In genomic region chr10:68598978-68599753, GRCh38 we compare ENCODE assay signal across 8 cellular contexts. TPM values are rescaled to one million over a fixed set of nuclear protein-coding genes. Genes with fewer than 3 reads are reported as not detected.
A peak's percentile ranks its signal among the peaks of the same experiment; 100 is the strongest.
DNase-seq lines count a peak whose midpoint lies in the region; ATAC-seq, FAIRE-seq and TF ChIP-seq lines count a peak whose summit lies in the region.

No MANE protein-coding gene starts in this region.

- no peak for FAIRE-seq in kidney (lab: Jason Lieb, UNC)

- intact Hi-C loops in body of pancreas (cut with DNase I) (no loop called here), kidney (cut with DNase I) (no loop called here)

- CTCF ChIA-PET in CD8-positive, alpha-beta memory T cell (lab: Charles Lee): interaction anchor here (2.5 kb wide), 1 partner anchor 49 kb away, joined by 7 read pairs; no protein-coding TSS in a partner anchor
- CTCF ChIA-PET in activated CD4-positive, alpha-beta memory T cell treated with anti-CD3 and anti-CD28 coated beads, Interleukin-2, amount 10 ng/mL, durations not matched to agents 7 days and 5 days (lab: Charles Lee): interaction anchor here (1.7 kb wide), 1 partner anchor 7 kb away, joined by 4 read pairs; no protein-coding TSS in a partner anchor

- H3K27me3 Mint-ChIP-seq in CD8-positive, alpha-beta memory T cell: no peaks in the 10 kb centered on the region
- no peaks in the 10 kb centered on the region for H3K27me3 Mint-ChIP-seq in stimulated activated memory B cell treated with anti-CD40 and anti-IgM and Interleukin-4, amounts not matched to agents 10 μg/mL and 1 μg/mL and 100 μg/mL, for 72 hours
- no peaks in the 10 kb centered on the region for H3K27me3 Mint-ChIP-seq in activated CD4-positive, alpha-beta memory T cell treated with anti-CD3 and anti-CD28 coated beads, Interleukin-2, amount 10 ng/mL, durations not matched to agents 7 days and 5 days

- no peak overlapping the region for H3K27ac ChIP-seq in CD8-positive, alpha-beta memory T cell (ENCODE audit: low read depth, low read length)
- H3K27ac ChIP-seq in body of pancreas (peak overlapping the region in 3 of 4 donors; percentile 36 to 77 (median 75)), kidney (ENCODE audit: low read depth in 2 of 2, low read length in 2 of 2) (no peak overlapping the region)

- H2AFZ ChIP-seq in Loucy (ENCODE audit: low read length): no peak overlapping the region

- WGBS in body of pancreas, 2 donors: 33 to 38% methylated on average over 15 to 23 of the region's 23 CpGs

- peaks cover 25% of the 10 kb centered on the region for H3K4me1 ChIP-seq in CD8-positive, alpha-beta memory T cell (ENCODE audit: insufficient read depth, low read length)
- H3K4me1 ChIP-seq in Loucy (ENCODE audit: insufficient read depth, low read length, poor library complexity, severe bottlenecking) (peaks cover 47% of the 10 kb centered on the region), body of pancreas (peaks cover 17% of the 10 kb centered on the region), kidney (ENCODE audit: control insufficient read depth in 1 of 2, insufficient read depth in 1 of 2, low read depth in 1 of 2, low read length in 2 of 2) (peaks cover 0 to 5% of the 10 kb centered on the region in 2 donors)

- no peaks in the 10 kb centered on the region for H3K9me2 ChIP-seq in Loucy (replicated peaks; ENCODE audit: low read depth, low read length)

- H3K79me2 ChIP-seq in Loucy (ENCODE audit: insufficient read depth, low read length): peaks cover 34% of the 10 kb centered on the region

- no peaks in the 10 kb centered on the region for H3K9me3 Mint-ChIP-seq in CD8-positive, alpha-beta memory T cell
- H3K9me3 Mint-ChIP-seq in stimulated activated memory B cell treated with anti-CD40 and anti-IgM and Interleukin-4, amounts not matched to agents 10 μg/mL and 1 μg/mL and 100 μg/mL, for 72 hours: no peaks in the 10 kb centered on the region
- H3K9me3 Mint-ChIP-seq in activated CD4-positive, alpha-beta memory T cell treated with anti-CD3 and anti-CD28 coated beads, Interleukin-2, amount 10 ng/mL, durations not matched to agents 7 days and 5 days: no peaks in the 10 kb centered on the region

- no peak overlapping the region for H3K4me3 ChIP-seq in CD8-positive, alpha-beta memory T cell (ENCODE audit: low read length)
- H3K4me3 ChIP-seq in Loucy (ENCODE audit: low read length, poor library complexity, severe bottlenecking) (no peak overlapping the region), body of pancreas (no peak overlapping the region), kidney (ENCODE audit: low read length in 2 of 2) (peak overlapping the region; percentile 72 to 75)

- H3K4me2 ChIP-seq in Loucy (ENCODE audit: low read depth, low read length, poor library complexity, severe bottlenecking): peak overlapping the region; percentile 99

- peak overlapping the region; percentile 21 to 95 (median 45) for H3K4me3 Mint-ChIP-seq in CD8-positive, alpha-beta memory T cell
- peak overlapping the region; percentile 44 for H3K4me3 Mint-ChIP-seq in stimulated activated memory B cell treated with anti-CD40 and anti-IgM and Interleukin-4, amounts not matched to agents 10 μg/mL and 1 μg/mL and 100 μg/mL, for 72 hours
- no peak overlapping the region for H3K4me3 Mint-ChIP-seq in activated CD4-positive, alpha-beta memory T cell treated with anti-CD3 and anti-CD28 coated beads, Interleukin-2, amount 10 ng/mL, durations not matched to agents 7 days and 5 days

- ATAC-seq in body of pancreas: peak; percentile 59
- no peak for ATAC-seq in stimulated activated memory B cell treated with anti-CD40 and anti-IgM and Interleukin-4, amounts not matched to agents 10 μg/mL and 1 μg/mL and 100 μg/mL, for 72 hours

- TF ChIP-seq CTCF in Loucy (conservative IDR thresholded peaks at IDR 0.05; ENCODE audit: low read length) (no peak), body of pancreas (IDR thresholded peaks at IDR 0.05) (no peak), kidney (IDR thresholded peaks at IDR 0.05; ENCODE audit: borderline replicate concordance, extremely low read depth, insufficient read depth) (no peak)

- no peak for DNase-seq in CD8-positive, alpha-beta memory T cell
- DNase-seq in body of pancreas (peak; percentile 28 to 58 (median 36)), kidney (peak; percentile 78), CD1c-positive myeloid dendritic cell (ENCODE audit: extremely low spot score) (no peak)
- no peak for DNase-seq in stimulated activated CD4-positive, alpha-beta T cell treated with anti-CD3 and anti-CD28 coated beads, Interleukin-12 subunit alpha, Interleukin-12 subunit beta, amount 100 ng/mL, for 4 hours
- no peak for DNase-seq in activated CD4-positive, alpha-beta memory T cell treated with anti-CD3 and anti-CD28 coated beads, Interleukin-2, amount 10 ng/mL, durations not matched to agents 7 days and 5 days

- POLR2A ChIA-PET in CD8-positive, alpha-beta memory T cell (lab: Charles Lee): interaction anchor here (1.6 kb wide), 1 partner anchor 36 kb away, joined by 3 read pairs; no protein-coding TSS in a partner anchor
- POLR2A ChIA-PET in activated CD4-positive, alpha-beta memory T cell treated with anti-CD3 and anti-CD28 coated beads, Interleukin-2, amount 10 ng/mL, durations not matched to agents 7 days and 5 days (lab: Charles Lee): interaction anchor here (0.9 to 2.6 kb wide), 2 partner anchors 39 to 301 kb away, joined by 5 to 11 read pairs; partner anchors contain the start of gene TET1

- H3K9me3 ChIP-seq in CD8-positive, alpha-beta memory T cell (ENCODE audit: low read length): no peaks in the 10 kb centered on the region
- H3K9me3 ChIP-seq in Loucy (ENCODE audit: insufficient read depth, low read depth, low read length): no peaks in the 10 kb centered on the region
- H3K9me3 ChIP-seq in body of pancreas: no peaks in the 10 kb centered on the region
- no peaks in the 10 kb centered on the region for H3K9me3 ChIP-seq in kidney (ENCODE audit: control insufficient read depth in 1 of 2, low read length in 2 of 2)

- no peaks in the 10 kb centered on the region for H3K36me3 ChIP-seq in CD8-positive, alpha-beta memory T cell (ENCODE audit: insufficient read depth, low read length)
- H3K36me3 ChIP-seq in Loucy (ENCODE audit: insufficient read depth, low read length) (no peaks in the 10 kb centered on the region), body of pancreas (replicated peaks in 1 of 2; ENCODE audit: insufficient read depth in 1 of 2, low read depth in 2 of 2) (no peaks in the 10 kb centered on the region), kidney (ENCODE audit: control insufficient read depth in 1 of 2, insufficient read depth in 2 of 2, low read length in 2 of 2) (no peaks in the 10 kb centered on the region)

- no peak for TF ChIP-seq POLR2A in body of pancreas (IDR thresholded peaks at IDR 0.05)

- no peaks in the 10 kb centered on the region for H3F3A ChIP-seq in Loucy (ENCODE audit: low read depth)

- peaks cover 2% of the 10 kb centered on the region for H4K20me1 ChIP-seq in Loucy (ENCODE audit: insufficient read depth, low read length, poor library complexity, severe bottlenecking)

- peaks cover 3 to 12% (median 6%) of the 10 kb centered on the region in 3 donors for H3K36me3 Mint-ChIP-seq in CD8-positive, alpha-beta memory T cell
- H3K36me3 Mint-ChIP-seq in stimulated activated memory B cell treated with anti-CD40 and anti-IgM and Interleukin-4, amounts not matched to agents 10 μg/mL and 1 μg/mL and 100 μg/mL, for 72 hours: peaks cover 5% of the 10 kb centered on the region
- peaks cover 2% of the 10 kb centered on the region for H3K36me3 Mint-ChIP-seq in activated CD4-positive, alpha-beta memory T cell treated with anti-CD3 and anti-CD28 coated beads, Interleukin-2, amount 10 ng/mL, durations not matched to agents 7 days and 5 days (ENCODE audit: low read depth)

- H3K9ac ChIP-seq in Loucy (ENCODE audit: low read depth, low read length, poor library complexity, severe bottlenecking) (peak overlapping the region; percentile 93), kidney (ENCODE audit: low read length in 2 of 2) (no peak overlapping the region)

- peak overlapping the region in 1 of 8 donors; percentile 6 for H3K27ac Mint-ChIP-seq in CD8-positive, alpha-beta memory T cell
- H3K27ac Mint-ChIP-seq in stimulated activated memory B cell treated with anti-CD40 and anti-IgM and Interleukin-4, amounts not matched to agents 10 μg/mL and 1 μg/mL and 100 μg/mL, for 72 hours: no peak overlapping the region
- H3K27ac Mint-ChIP-seq in activated CD4-positive, alpha-beta memory T cell treated with anti-CD3 and anti-CD28 coated beads, Interleukin-2, amount 10 ng/mL, durations not matched to agents 7 days and 5 days: no peak overlapping the region

- H3K4me1 Mint-ChIP-seq in CD8-positive, alpha-beta memory T cell: peaks cover 34 to 44% (median 40%) of the 10 kb centered on the region in 3 donors
- peaks cover 17% of the 10 kb centered on the region for H3K4me1 Mint-ChIP-seq in stimulated activated memory B cell treated with anti-CD40 and anti-IgM and Interleukin-4, amounts not matched to agents 10 μg/mL and 1 μg/mL and 100 μg/mL, for 72 hours
- peaks cover 36% of the 10 kb centered on the region for H3K4me1 Mint-ChIP-seq in activated CD4-positive, alpha-beta memory T cell treated with anti-CD3 and anti-CD28 coated beads, Interleukin-2, amount 10 ng/mL, durations not matched to agents 7 days and 5 days

- no peaks in the 10 kb centered on the region for H3K27me3 ChIP-seq in CD8-positive, alpha-beta memory T cell (ENCODE audit: insufficient read depth, low read length, poor library complexity, severe bottlenecking)
- H3K27me3 ChIP-seq in Loucy (ENCODE audit: insufficient read depth, low read length, poor library complexity, severe bottlenecking): no peaks in the 10 kb centered on the region
- H3K27me3 ChIP-seq in body of pancreas: no peaks in the 10 kb centered on the region

RNA-seq across cellular contexts. Expression of gene TET1, which starts 39.0 kb away (rescaled TPM):
- under 1 TPM; 0.44 to 0.63 TPM for total RNA-seq in CD8-positive, alpha-beta memory T cell
- polyA plus RNA-seq in CD8-positive, alpha-beta memory T cell: 1.9 TPM
- total RNA-seq in body of pancreas (1 to 10 TPM; 1.6 to 3.6 TPM), kidney (2.2 TPM)
- 0.22 TPM for polyA plus RNA-seq in kidney (ENCODE audit: insufficient read depth, low read depth, low replicate concordance)
- total RNA-seq in activated CD4-positive, alpha-beta memory T cell treated with anti-CD3 and anti-CD28 coated beads, Interleukin-2, amount 10 ng/mL, durations not matched to agents 7 days and 5 days: 1 to 10 TPM; 1.5 to 1.6 TPM

Comparison
In these comparisons a context has a peak if more than half of its experiments do, and no peak if none do; other contexts are left out.
1. DNase-seq: peak in body of pancreas (4 of 4) and kidney (single experiment); none in CD8-positive, alpha-beta memory T cell (0 of 5), stimulated activated CD4-positive, alpha-beta T cell treated with anti-CD3 and anti-CD28 coated beads, Interleukin-12 subunit alpha, Interleukin-12 subunit beta, amount 100 ng/mL, for 4 hours (single experiment), activated CD4-positive, alpha-beta memory T cell treated with anti-CD3 and anti-CD28 coated beads, Interleukin-2, amount 10 ng/mL, durations not matched to agents 7 days and 5 days (single experiment) and CD1c-positive myeloid dendritic cell (single experiment).
2. H3K27ac ChIP-seq: peak in body of pancreas (3 of 4); none in CD8-positive, alpha-beta memory T cell (single experiment) and kidney (0 of 2).
3. H3K4me3 ChIP-seq: peak in kidney (2 of 2); none in CD8-positive, alpha-beta memory T cell (single experiment), Loucy (single experiment) and body of pancreas (0 of 2).